Comparison of ENCODE assay signal across 24 cellular contexts in genomic region chr16:85983606-85984005, GRCh38.
DNase-seq lines count a peak whose midpoint lies in the region; ATAC-seq and TF ChIP-seq lines count a peak whose summit lies in the region.
"Had no signal": no experiment of that assay in that cellular context is flagged by ENCODE, and none has a peak within 500 bp of the region (broad histone marks: within the 10 kb centered on the region; RNA-seq: fewer than 3 reads in every experiment).

No MANE protein-coding gene starts in this region.

- peaks cover 5% of the 10 kb centered on the region for H3K4me1 Mint-ChIP-seq in T-helper 17 cell

- peak; percentile 96 for DNase-seq in NB4 (ENCODE audit: low read depth)
- DNase-seq in left cardiac atrium = no peak
- peak; percentile 81 for DNase-seq in spleen
- DNase-seq in activated CD4-positive, CD25-positive, alpha-beta regulatory T cell (lab: John Stamatoyannopoulos, UW) = no peak
- no peak for DNase-seq in T-helper 17 cell
- DNase-seq: activated naive CD4-positive, alpha-beta T cell treated with anti-CD3 and anti-CD28 coated beads, Interleukin-2, amount 10 ng/mL, durations not matched to agents 7 days and 5 days; activated T-cell treated with anti-CD3 and anti-CD28 coated beads, Interleukin-2, amount 50 U/mL, for 72 hours; caudate nucleus; GOT3; heart right ventricle; left lung; NCI-H1417 treated with DMSO at 0.1 percent for 48 hours; NCI-H510A treated with DMSO at 0.1 percent for 48 hours; stimulated activated CD4-positive, alpha-beta T cell treated with anti-CD3 and anti-CD28 coated beads, Interleukin-2, amount 100 ng/mL, for 24 hours; SW 1271 had no signal

- peaks cover 3% of the 10 kb centered on the region for H3K36me3 Mint-ChIP-seq in T-helper 17 cell (ENCODE audit: low read depth)
- H3K36me3 Mint-ChIP-seq: activated naive CD4-positive, alpha-beta T cell treated with anti-CD3 and anti-CD28 coated beads, Interleukin-2, amount 10 ng/mL, durations not matched to agents 7 days and 5 days; stimulated activated effector memory CD8-positive, alpha-beta T cell treated with anti-CD3 and anti-CD28 coated beads, Interleukin-12 subunit alpha, Interleukin-12 subunit beta, amount 100 ng/mL, for 72 hours had no signal

- peaks cover 69% of the 10 kb centered on the region for H3K27me3 Mint-ChIP-seq in T-helper 17 cell

- TF ChIP-seq CTCF in GM12875 (IDR thresholded peaks at IDR 0.05; ENCODE audit: borderline replicate concordance, insufficient read depth, low read depth, low read length) (no peak), NB4 (IDR thresholded peaks at IDR 0.05; ENCODE audit: low read depth, low read length) (no peak), spleen (IDR thresholded peaks at IDR 0.05 in 8 of 11, conservative IDR thresholded peaks at IDR 0.05 in 3 of 11) (no peak)

- intact Hi-C loops in left cardiac atrium (cut with DNase I) (loop anchor here in 1 of 2 donors (10.0 kb wide), 1 partner anchor 159 kb away; no protein-coding TSS in a partner anchor), spleen (cut with DNase I; ENCODE audit: low total_unique reads) (no loop called here)

- peak overlapping the region in 2 of 8 donors; percentile 45 to 70 for H3K27ac ChIP-seq in spleen
- H3K27ac ChIP-seq: epithelial cell of prostate, left lung, prostate gland, thoracic aorta had no signal

- 33 to 52% (median 38%) methylated on average over 4 to 16 of the region's 16 CpGs for WGBS in spleen, 5 donors

- H3K27me3 ChIP-seq in spleen (replicated peaks in 1 of 7) = peaks cover 0 to 27% (median 0%) of the 10 kb centered on the region in 7 donors

- H3K4me3 ChIP-seq in GM12875 (ENCODE audit: low read depth, low read length) (peak overlapping the region; percentile 15), NB4 (ENCODE audit: low read depth, low read length) (peak overlapping the region; percentile 22), spleen (no peak overlapping the region)
- H3K4me3 ChIP-seq: heart right ventricle, left lung, mucosa of descending colon, prostate gland, skin epidermis, thoracic aorta had no signal

- H3K4me3 Mint-ChIP-seq in T-helper 17 cell = no peak overlapping the region
- H3K4me3 Mint-ChIP-seq: activated naive CD4-positive, alpha-beta T cell treated with anti-CD3 and anti-CD28 coated beads, Interleukin-2, amount 10 ng/mL, durations not matched to agents 7 days and 5 days; activated T-cell treated with anti-CD3 and anti-CD28 coated beads, Interleukin-2, amount 50 U/mL, for 72 hours; neural crest cell; stimulated activated effector memory CD8-positive, alpha-beta T cell treated with anti-CD3 and anti-CD28 coated beads, Interleukin-12 subunit alpha, Interleukin-12 subunit beta, amount 100 ng/mL, for 72 hours had no signal

- no peak overlapping the region for H3K27ac Mint-ChIP-seq in T-helper 17 cell
- H3K27ac Mint-ChIP-seq: activated naive CD4-positive, alpha-beta T cell treated with anti-CD3 and anti-CD28 coated beads, Interleukin-2, amount 10 ng/mL, durations not matched to agents 7 days and 5 days; activated T-cell treated with anti-CD3 and anti-CD28 coated beads, Interleukin-2, amount 50 U/mL, for 72 hours; stimulated activated effector memory CD8-positive, alpha-beta T cell treated with anti-CD3 and anti-CD28 coated beads, Interleukin-12 subunit alpha, Interleukin-12 subunit beta, amount 100 ng/mL, for 72 hours had no signal

- H3K9me3 ChIP-seq in spleen (no peaks in the 10 kb centered on the region), T-helper 17 cell (ENCODE audit: control insufficient read depth, low read length, poor library complexity, severe bottlenecking) (no peaks in the 10 kb centered on the region)
- H3K9me3 ChIP-seq: heart right ventricle, left lung, mucosa of descending colon, prostate gland, thoracic aorta had no signal

- ATAC-seq in left cardiac atrium (peak; percentile 24 to 32), HG02970 (IDR thresholded peaks at IDR 0.05; ENCODE audit: low FRiP score, unreplicated experiment) (no peak), T-helper 17 cell (no peak)
- ATAC-seq: activated T-cell treated with anti-CD3 and anti-CD28 coated beads, Interleukin-2, amount 50 U/mL, for 72 hours; mucosa of descending colon; stimulated activated effector memory CD8-positive, alpha-beta T cell treated with anti-CD3 and anti-CD28 coated beads, Interleukin-12 subunit alpha, Interleukin-12 subunit beta, amount 100 ng/mL, for 72 hours had no signal

- H3K36me3 ChIP-seq in spleen = no peaks in the 10 kb centered on the region
- H3K36me3 ChIP-seq: heart right ventricle, left lung, prostate gland, thoracic aorta had no signal

- peaks cover 36 to 89% (median 75%) of the 10 kb centered on the region in 6 donors for H3K4me1 ChIP-seq in spleen
- H3K4me1 ChIP-seq: prostate gland had no signal

- TF ChIP-seq POLR2A in NB4 (IDR thresholded peaks at IDR 0.05; ENCODE audit: extremely low read depth, insufficient read length) (peak; percentile 35), spleen (IDR thresholded peaks at IDR 0.05) (no peak)

Comparison
In these comparisons a context has a peak if more than half of its experiments do, and no peak if none do; other contexts are left out.
1. H3K4me3 ChIP-seq: peak in GM12875 (single experiment) and NB4 (single experiment); none in spleen (0 of 8).
2. DNase-seq: peak in NB4 (single experiment) and spleen (single experiment); none in left cardiac atrium (single experiment), activated CD4-positive, CD25-positive, alpha-beta regulatory T cell (0 of 4) and T-helper 17 cell (0 of 3).
3. ATAC-seq: peak in left cardiac atrium (2 of 2); none in HG02970 (single experiment) and T-helper 17 cell (single experiment).